ENCODE assay signal across 29 cellular contexts in the genomic region with DNA sequence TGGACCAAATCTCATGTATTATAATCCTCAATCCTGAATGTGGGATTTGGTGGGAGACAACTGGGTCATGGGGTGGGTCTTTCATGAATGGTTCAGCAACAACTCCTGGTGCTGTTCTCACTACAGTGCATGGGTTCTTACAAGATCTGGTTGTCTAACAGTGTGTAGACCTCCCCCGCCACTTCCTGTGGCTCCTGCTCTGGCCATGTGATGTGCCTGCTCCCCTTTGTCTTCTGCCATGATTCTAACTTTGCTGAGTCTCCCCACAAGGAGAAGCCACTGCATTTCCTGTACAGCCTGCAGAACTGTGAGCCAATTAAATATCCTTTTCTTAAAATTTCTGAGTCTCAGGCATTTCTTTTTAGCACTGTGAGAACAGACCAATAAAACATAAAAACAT.
"Had no signal": no experiment of that assay in that cellular context is flagged by ENCODE, and none has a peak within 500 bp of the region (broad histone marks: within the 10 kb centered on the region; RNA-seq: fewer than 3 reads in every experiment).

No MANE protein-coding gene starts in this region.

- H3K4me2 ChIP-seq: hepatocyte had no signal

- FAIRE-seq: astrocyte had no signal

- H2AFZ ChIP-seq: hepatocyte had no signal

- H3K36me3 ChIP-seq: esophagus muscularis mucosa, gastroesophageal sphincter, heart right ventricle, WERI-Rb-1 had no signal

- H3K4me1 ChIP-seq: esophagus muscularis mucosa, gastroesophageal sphincter, heart right ventricle had no signal

- H3K27ac ChIP-seq: esophagus muscularis mucosa, gastroesophageal sphincter, heart right ventricle, hepatocyte, WERI-Rb-1 had no signal

- H3K79me2 ChIP-seq: hepatocyte had no signal

- H3K9me3 ChIP-seq: esophagus muscularis mucosa, gastroesophageal sphincter had no signal

- ATAC-seq: activated CD4-positive, CD25-positive, alpha-beta regulatory T cell treated with anti-CD3 and anti-CD28 coated beads, Interleukin-2, amount 50 U/mL, for 24 hours; activated CD8-positive, alpha-beta memory T cell treated with anti-CD3 and anti-CD28 coated beads, Interleukin-2, amount 10 ng/mL, durations not matched to agents 7 days and 5 days; activated CD8-positive, alpha-beta T cell treated with anti-CD3 and anti-CD28 coated beads, Interleukin-2, amount 10 ng/mL, durations not matched to agents 7 days and 5 days; effector memory CD8-positive, alpha-beta T cell; gastroesophageal sphincter; heart right ventricle; T-helper 17 cell had no signal

- H3K4me3 ChIP-seq: esophagus muscularis mucosa, gastroesophageal sphincter, heart right ventricle, hepatocyte had no signal

- H3K27me3 ChIP-seq: gastroesophageal sphincter, hepatocyte had no signal

- DNase-seq: activated B cell treated with CpG ODN at 0.5 μM for 24 hours; activated CD4-positive, alpha-beta memory T cell treated with anti-CD3 and anti-CD28 coated beads for 36 hours; activated CD4-positive, alpha-beta T cell treated with anti-CD3 and anti-CD28 coated beads for 48 hours; activated CD4-positive, alpha-beta T cell treated with anti-CD3 and anti-CD28 coated beads, Interleukin-2, amount 50 U/mL, for 1 hour; activated CD8-positive, alpha-beta memory T cell treated with anti-CD3 and anti-CD28 coated beads, Interleukin-2, amount 10 ng/mL, durations not matched to agents 7 days and 5 days; activated CD8-positive, alpha-beta memory T cell treated with anti-CD3 and anti-CD28 coated beads, Interleukin-2, amount 50 U/mL, for 4 hours; activated CD8-positive, alpha-beta T cell treated with anti-CD3 and anti-CD28 coated beads, Interleukin-2, amount 10 ng/mL, durations not matched to agents 7 days and 5 days; activated effector memory CD4-positive, alpha-beta T cell treated with anti-CD3 and anti-CD28 coated beads, Interleukin-2, amount 50 U/mL, for 16 hours; activated naive CD4-positive, alpha-beta T cell treated with anti-CD3 and anti-CD28 coated beads for 36 hours; activated T-cell treated with anti-CD3 and anti-CD28 coated beads, Interleukin-2, amount 50 U/mL, for 1 hour; activated T-cell treated with anti-CD3 and anti-CD28 coated beads, Interleukin-2, amount 50 U/mL, for 48 hours; amniotic stem cell; anterior cingulate cortex; caudate nucleus; cortex of kidney; dermis blood vessel endothelial cell; effector CD4-positive, alpha-beta T cell; effector memory CD8-positive, alpha-beta T cell; erythroblast; foreskin melanocyte; heart right ventricle; T-helper 17 cell; T1000; WERI-Rb-1 had no signal
